ENCODE assay signal across 23 cellular contexts in genomic region chr19:50178859-50179537, GRCh38. TPM values are rescaled to one million over a fixed set of nuclear protein-coding genes. Genes with fewer than 3 reads are reported as not detected.
DNase-seq lines count a peak whose midpoint lies in the region; ATAC-seq, FAIRE-seq and TF ChIP-seq lines count a peak whose summit lies in the region.
"Had no signal": no experiment of that assay in that cellular context is flagged by ENCODE, and none has a peak within 500 bp of the region (broad histone marks: within the 10 kb centered on the region; RNA-seq: fewer than 3 reads in every experiment).

No MANE protein-coding gene starts in this region.

- H3K9ac ChIP-seq in OCI-LY3 (ENCODE audit: low read length), result peak overlapping the region; percentile 49

- TF ChIP-seq CTCF in OCI-LY3 (IDR thresholded peaks at IDR 0.05; ENCODE audit: low read depth, low read length) (no peak), pancreas (IDR thresholded peaks at IDR 0.05) (no peak), BE2C (IDR thresholded peaks at IDR 0.05; ENCODE audit: low read depth, low read length) (no peak)

- peak overlapping the region; percentile 50 for H3K4me3 ChIP-seq in OCI-LY3 (ENCODE audit: low read length)
- no peak overlapping the region for H3K4me3 ChIP-seq in pancreas
- H3K4me3 ChIP-seq in BE2C (ENCODE audit: low read depth, low read length), result no peak overlapping the region
- H3K4me3 ChIP-seq: skin epidermis had no signal

- no peak for FAIRE-seq in pancreas (lab: Jason Lieb, UNC)

- 38 to 46% methylated on average over 9 of the region's 9 CpGs for WGBS in pancreas, 2 donors

- H3K79me2 ChIP-seq in OCI-LY3 (ENCODE audit: low read length), result no peaks in the 10 kb centered on the region

- no peaks in the 10 kb centered on the region for H3K36me3 ChIP-seq in OCI-LY3 (replicated peaks; ENCODE audit: low read depth, low read length)
- no peaks in the 10 kb centered on the region for H3K36me3 ChIP-seq in pancreas
- H3K36me3 ChIP-seq in BE2C, result no peaks in the 10 kb centered on the region
- H3K36me3 ChIP-seq: WERI-Rb-1 had no signal

- intact Hi-C loops in pancreas (cut with DNase I), result no loop called here

- H3K27ac ChIP-seq in OCI-LY3 (ENCODE audit: low read length) (peak overlapping the region; percentile 71), pancreas (peak overlapping the region in 2 of 4 donors; percentile 46 to 47)
- H3K27ac ChIP-seq: skin epidermis, WERI-Rb-1 had no signal

- peak; percentile 12 for DNase-seq in EL
- DNase-seq in pancreas, result no peak
- no peak for DNase-seq in BE2C
- DNase-seq: activated CD8-positive, alpha-beta memory T cell treated with anti-CD3 and anti-CD28 coated beads for 24 hours; anterior cingulate cortex; glutamatergic neuron; islet precursor cell; NCI-H187 treated with DMSO at 0.1 percent for 48 hours; NCI-H510A; WERI-Rb-1 had no signal

- peaks cover 19% of the 10 kb centered on the region for H3K4me1 ChIP-seq in OCI-LY3 (ENCODE audit: low read length)
- H3K4me1 ChIP-seq in pancreas, result no peaks in the 10 kb centered on the region
- H3K4me1 ChIP-seq in BE2C, result no peaks in the 10 kb centered on the region

- peak; percentile 63 for ATAC-seq in esophagus mucosa
- ATAC-seq in pancreas, result peak in 3 of 4 donors; percentile 24 to 57 (median 31)
- ATAC-seq in GM18873 (IDR thresholded peaks at IDR 0.05; ENCODE audit: low FRiP score, unreplicated experiment), result no peak
- ATAC-seq in HG03025 (IDR thresholded peaks at IDR 0.05; ENCODE audit: low FRiP score, unreplicated experiment), result no peak
- no peak for ATAC-seq in GM18907 (IDR thresholded peaks at IDR 0.05; ENCODE audit: unreplicated experiment)
- ATAC-seq: Panc1; stimulated activated effector memory CD8-positive, alpha-beta T cell treated with anti-CD3 and anti-CD28 coated beads, Interleukin-12 subunit alpha, Interleukin-12 subunit beta, amount 100 ng/mL, for 72 hours had no signal

- peak overlapping the region; percentile 72 for H2AFZ ChIP-seq in OCI-LY3 (ENCODE audit: low read depth, low read length)

- H3K27me3 ChIP-seq in OCI-LY3 (ENCODE audit: low read depth, low read length), result no peaks in the 10 kb centered on the region
- no peaks in the 10 kb centered on the region for H3K27me3 ChIP-seq in pancreas
- H3K27me3 ChIP-seq in BE2C, result no peaks in the 10 kb centered on the region

- no peaks in the 10 kb centered on the region for H4K20me1 ChIP-seq in OCI-LY3 (ENCODE audit: insufficient read depth, low read length)

- H3K9me3 ChIP-seq in OCI-LY3 (ENCODE audit: insufficient read depth, low read length), result no peaks in the 10 kb centered on the region
- H3K9me3 ChIP-seq in pancreas, result no peaks in the 10 kb centered on the region
- no peaks in the 10 kb centered on the region for H3K9me3 ChIP-seq in BE2C

- peak overlapping the region; percentile 69 for H3K4me2 ChIP-seq in OCI-LY3 (ENCODE audit: low read length)

RNA-seq across cellular contexts. Expression of gene IZUMO2, which starts 15.9 kb away (rescaled TPM):
- total RNA-seq in esophagus mucosa, result not detected
- not detected for total RNA-seq in pancreas
- polyA plus RNA-seq in pancreas, result not detected
- polyA plus RNA-seq in BE2C (2012; ENCODE audit: insufficient read depth, insufficient read length, low read depth), result not detected
- total RNA-seq: activated T-helper 2 cell treated with anti-CD3 and anti-CD28 coated beads, Interferon-gamma antibody, Interleukin-2, Interleukin-4, amounts not matched to agents 10 μg/mL and 5 μg/mL and 100 μg/mL, durations not matched to agents 14 hours and 24 hours and 36 hours; chondrocyte; mesothelial cell of epicardium; osteocyte; urinary bladder had no signal
- polyA plus RNA-seq: urinary bladder had no signal

RNA-seq across cellular contexts. Expression of gene MYH14, which starts 24.4 kb away (rescaled TPM):
- 66.0 TPM for total RNA-seq in esophagus mucosa
- total RNA-seq in pancreas, result 10 to 100 TPM; 30.7 to 75.7 (median 34.4) TPM
- 10 to 100 TPM; 21.4 to 74.4 TPM for polyA plus RNA-seq in pancreas
- not detected for polyA plus RNA-seq in BE2C (2012; ENCODE audit: insufficient read depth, insufficient read length, low read depth)
- total RNA-seq: activated T-helper 2 cell treated with anti-CD3 and anti-CD28 coated beads, Interferon-gamma antibody, Interleukin-2, Interleukin-4, amounts not matched to agents 10 μg/mL and 5 μg/mL and 100 μg/mL, durations not matched to agents 14 hours and 24 hours and 36 hours; osteocyte had no signal

Comparison
In these comparisons a context has a peak if more than half of its experiments do, and no peak if none do; other contexts are left out.
1. ATAC-seq: peak in esophagus mucosa (single experiment) and pancreas (3 of 4); none in GM18873 (single experiment), HG03025 (single experiment) and GM18907 (single experiment).